8 cellular contexts compared by ENCODE assay signal in genomic region chr12:27383429-27384260, GRCh38. TPM values are rescaled to one million over a fixed set of nuclear protein-coding genes. Genes with fewer than 3 reads are reported as not detected.
DNase-seq lines count a peak whose midpoint lies in the region; ATAC-seq and TF ChIP-seq lines count a peak whose summit lies in the region.

No MANE protein-coding gene starts in this region.

- no peak overlapping the region for H3K4me3 ChIP-seq in mammary epithelial cell (replicated peaks in 1 of 3; ENCODE audit: insufficient read depth in 1 of 3, low read depth in 2 of 3, low read length in 3 of 3)

- CTCF ChIA-PET in mammary epithelial cell (lab: Charles Lee; ENCODE audit: low non-redundant PET) = no interaction called here

- H2AFZ ChIP-seq in mammary epithelial cell (ENCODE audit: low read depth, low read length) = peak overlapping the region; percentile 79

- in situ Hi-C loops in mammary epithelial cell (cut with MboI; ENCODE audit: low sequenced_read_pairs in 2 of 2) = loop anchor here in 1 of 2 donors (10.0 kb wide), 1 partner anchor 49 kb away; the partner anchor contains the start of gene BMAL2

- H3K9me3 ChIP-seq in mammary epithelial cell (replicated peaks; ENCODE audit: insufficient read depth, low read length) = no peaks in the 10 kb centered on the region

- intact Hi-C loops in mammary epithelial cell (cut with micrococcal nuclease) = loop anchor here (1.0 to 10.0 kb wide), 4 partner anchors 41 to 369 kb away; partner anchors contain the start of gene TM7SF3

- H4K20me1 ChIP-seq in mammary epithelial cell (ENCODE audit: insufficient read depth, low read length) = no peaks in the 10 kb centered on the region

- peaks cover 11% of the 10 kb centered on the region for H3K4me1 ChIP-seq in mammary epithelial cell (ENCODE audit: insufficient read depth, low read length)

- TF ChIP-seq CTCF in VCaP (conservative IDR thresholded peaks at IDR 0.05) = peak; percentile 89
- TF ChIP-seq CTCF in mammary epithelial cell (conservative IDR thresholded peaks at IDR 0.05 in 1 of 2, IDR thresholded peaks at IDR 0.05 in 1 of 2; ENCODE audit: extremely low read depth in 1 of 2, insufficient read depth in 1 of 2, low read depth in 1 of 2, low read length in 2 of 2) = peak; percentile 94 to 96

- 38% methylated on average over 12 of the region's 12 CpGs for WGBS in mammary epithelial cell (ENCODE audit: low coverage, missing lambda C conversion rate)

- peak; percentile 67 for ATAC-seq in HG02588 (IDR thresholded peaks at IDR 0.05; ENCODE audit: unreplicated experiment)
- ATAC-seq in HG03457 (IDR thresholded peaks at IDR 0.05; ENCODE audit: unreplicated experiment) = no peak

- H3K27ac ChIP-seq in VCaP (no peak overlapping the region), mammary epithelial cell (ENCODE audit: insufficient read depth, low read depth, low read length) (peak overlapping the region; percentile 68)

- DNase-seq in EH (ENCODE audit: low read depth) = peak; percentile 86
- peak; percentile 95 for DNase-seq in NCI-H2171 (lab: John Stamatoyannopoulos, UW)
- DNase-seq in mammary epithelial cell = peak; percentile 83
- peak; percentile 70 for DNase-seq in kidney glomerular epithelial cell (lab: John Stamatoyannopoulos, UW)
- peak; percentile 41 for DNase-seq in stimulated activated CD4-positive, alpha-beta T cell treated with anti-CD3 and anti-CD28 coated beads, Interleukin-2, amount 100 ng/mL, for 4 hours (ENCODE audit: low read depth)

- dilution Hi-C loops in mammary epithelial cell (cut with HindIII; ENCODE audit: low sequenced_read_pairs) = no loop called here

- peaks cover 11% of the 10 kb centered on the region for H3K36me3 ChIP-seq in mammary epithelial cell (ENCODE audit: insufficient read depth, low read length)

- H3K9ac ChIP-seq in mammary epithelial cell (ENCODE audit: insufficient read depth, low read length) = peak overlapping the region; percentile 18

- H3K79me2 ChIP-seq in mammary epithelial cell (ENCODE audit: insufficient read depth, low read length) = no peaks in the 10 kb centered on the region

- no peaks in the 10 kb centered on the region for H3K27me3 ChIP-seq in mammary epithelial cell (ENCODE audit: insufficient read depth, low read length)

- BruUV-seq in mammary epithelial cell (replicated peaks; lab: Mats Ljungman, UMichigan) = no TSS peak

- peak overlapping the region; percentile 47 for H3K4me2 ChIP-seq in mammary epithelial cell (ENCODE audit: insufficient read depth, low read depth, low read length)

RNA-seq across cellular contexts. Expression of gene BMAL2, which starts 51.0 kb away (rescaled TPM):
- total RNA-seq in mammary epithelial cell = 10 to 100 TPM in 1 of 2 donors, 1 to 10 TPM in 1; 8.8 to 51.6 TPM
- 12.7 TPM for polyA plus RNA-seq in mammary epithelial cell
- polyA minus RNA-seq in mammary epithelial cell = 21.8 TPM

Comparison
In these comparisons a context has a peak if more than half of its experiments do, and no peak if none do; other contexts are left out.
1. DNase-seq: peak in every context shown above with its lines; median percentile 95 in NCI-H2171; 86 in EH; 83 in mammary epithelial cell; 70 in kidney glomerular epithelial cell; 41 in stimulated activated CD4-positive, alpha-beta T cell treated with anti-CD3 and anti-CD28 coated beads, Interleukin-2, amount 100 ng/mL, for 4 hours.